In genomic region chr18:58064406-58064998, GRCh38 we compare ENCODE assay signal across 24 cellular contexts. TPM values are rescaled to one million over a fixed set of nuclear protein-coding genes. Genes with fewer than 3 reads are reported as not detected.
A peak's percentile ranks its signal among the peaks of the same experiment; 100 is the strongest.
DNase-seq lines count a peak whose midpoint lies in the region; ATAC-seq and TF ChIP-seq lines count a peak whose summit lies in the region.
"Had no signal": no experiment of that assay in that cellular context is flagged by ENCODE, and none has a peak within 500 bp of the region (broad histone marks: within the 10 kb centered on the region; RNA-seq: fewer than 3 reads in every experiment).

No MANE protein-coding gene starts in this region.

- dilution Hi-C loops in IMR-90 (cut with HindIII; ENCODE audit: low sequenced_read_pairs, unreplicated experiment), result no loop called here

- H2BK15ac ChIP-seq in IMR-90 (ENCODE audit: low read depth, low read length), result no peak overlapping the region

- H4K5ac ChIP-seq in IMR-90 (ENCODE audit: low read depth, low read length), result no peak overlapping the region

- H2AFZ ChIP-seq in IMR-90 (replicated peaks; ENCODE audit: low read length, poor library complexity) (no peak overlapping the region), SK-N-SH (ENCODE audit: low read depth) (no peak overlapping the region), osteoblast (ENCODE audit: low read length) (no peak overlapping the region)

- peaks cover 4% of the 10 kb centered on the region for H3F3A ChIP-seq in SK-N-SH (replicated peaks; ENCODE audit: insufficient read depth)

- H3K4me3 ChIP-seq in IMR-90 (ENCODE audit: insufficient read depth, low read depth, low read length), result no peak overlapping the region
- H3K4me3 ChIP-seq in thyroid gland (replicated peaks in 1 of 3), result no peak overlapping the region
- no peak overlapping the region for H3K4me3 ChIP-seq in SK-N-SH (ENCODE audit: low read depth in 2 of 2, low read length in 1 of 2)
- H3K4me3 ChIP-seq in osteoblast (ENCODE audit: insufficient read depth, low read length), result no peak overlapping the region
- H3K4me3 ChIP-seq: esophagus muscularis mucosa, gastroesophageal sphincter, SJCRH30, spleen had no signal

- TF ChIP-seq POLR2A in IMR-90 (IDR thresholded peaks at IDR 0.05; ENCODE audit: low read depth, low read length), result no peak
- no peak for TF ChIP-seq POLR2A in thyroid gland (IDR thresholded peaks at IDR 0.05)

- H3K36me3 Mint-ChIP-seq in type B pancreatic cell, result peaks cover 27% of the 10 kb centered on the region

- CTCF ChIA-PET in IMR-90 (lab: Yijun Ruan, JAX) (no interaction called here), SK-N-SH (lab: Yijun Ruan, JAX) (interaction anchor here (1.3 to 2.9 kb wide), 4 partner anchors 12 to 57 kb away, joined by 4 to 10 read pairs (median 8); partner anchors contain the start of gene NEDD4L)

- H3K27me3 Mint-ChIP-seq in type B pancreatic cell, result no peaks in the 10 kb centered on the region
- H3K27me3 Mint-ChIP-seq: brain had no signal

- H3K79me1 ChIP-seq in IMR-90 (ENCODE audit: low read depth in 1 of 2, low read length in 2 of 2), result peaks cover 5 to 15% of the 10 kb centered on the region in 2 experiments

- intact Hi-C loops in IMR-90 (cut with micrococcal nuclease) (no loop called here), thyroid gland (cut with DNase I) (no loop called here)

- H3K27ac Mint-ChIP-seq in type B pancreatic cell, result peak overlapping the region; percentile 23
- H3K27ac Mint-ChIP-seq: brain; T-helper 1 cell treated with Interleukin-12 subunit alpha and Interleukin-12 subunit beta and Interleukin-4 antibody, amounts not matched to agents 30 μg/mL and 1 μg/mL, for 36 hours had no signal

- H3K27me3 ChIP-seq in IMR-90 (ENCODE audit: control insufficient read depth, insufficient read depth, low read length), result no peaks in the 10 kb centered on the region
- no peaks in the 10 kb centered on the region for H3K27me3 ChIP-seq in thyroid gland
- H3K27me3 ChIP-seq in SK-N-SH (ENCODE audit: insufficient read depth), result no peaks in the 10 kb centered on the region
- peaks cover 27% of the 10 kb centered on the region for H3K27me3 ChIP-seq in osteoblast (ENCODE audit: insufficient read depth, low read length)
- H3K27me3 ChIP-seq: esophagus muscularis mucosa, gastroesophageal sphincter, SJCRH30, spleen had no signal

- peak overlapping the region; percentile 25 for H2AK9ac ChIP-seq in IMR-90 (replicated peaks; ENCODE audit: low read depth, low read length, poor library complexity)

- H3K9me1 ChIP-seq in IMR-90 (ENCODE audit: insufficient read depth, low read length), result 0 out of 2 replicates have a peak, but pooled peaks cover 4% of the 10 kb centered on the region

- H3K27ac ChIP-seq in IMR-90 (ENCODE audit: insufficient read depth, low read length) (no peak overlapping the region), thyroid gland (no peak overlapping the region), SK-N-SH (ENCODE audit: low read depth in 2 of 2, low read length in 1 of 2) (no peak overlapping the region), osteoblast (ENCODE audit: low read depth, low read length) (no peak overlapping the region)
- H3K27ac ChIP-seq: C4-2B, esophagus muscularis mucosa, gastroesophageal sphincter, HL-60, SJCRH30, spleen, WERI-Rb-1 had no signal

- no peak overlapping the region for H3K18ac ChIP-seq in IMR-90 (ENCODE audit: low read depth, low read length)

- H3K56ac ChIP-seq in IMR-90 (ENCODE audit: extremely low read depth, insufficient read depth, low read length), result no peak overlapping the region

- no peak overlapping the region for H3K14ac ChIP-seq in IMR-90 (replicated peaks; ENCODE audit: low read depth, low read length)

- DNase-seq in NCI-H2171 treated with DMSO at 0.1 percent for 48 hours (lab: John Stamatoyannopoulos, UW) (peak; percentile 35), NCI-H2171 (lab: John Stamatoyannopoulos, UW) (no peak), IMR-90 (peak; percentile 39), RPMI7951 (ENCODE audit: low read depth) (peak; percentile 56), type B pancreatic cell (ENCODE audit: extremely low spot score, unreplicated experiment) (no peak), thyroid gland (no peak), SK-N-SH (no peak), osteoblast (ENCODE audit: insufficient read length, low spot score, missing footprints) (no peak)
- DNase-seq: activated CD8-positive, alpha-beta memory T cell treated with anti-CD3 and anti-CD28 coated beads, Interleukin-2, amount 50 U/mL, for 4 hours; effector CD8-positive, alpha-beta T cell; kidney glomerular epithelial cell; NCI-H1092; NCI-H524 treated with DMSO at 0.1 percent for 48 hours; nucleus accumbens; spleen; WERI-Rb-1 had no signal

- no peak for TF ChIP-seq EP300 in SK-N-SH (IDR thresholded peaks at IDR 0.05; ENCODE audit: borderline replicate concordance in 1 of 2, low read depth in 1 of 2, low read length in 1 of 2)

- TF ChIP-seq RAD21 in IMR-90 (IDR thresholded peaks at IDR 0.05; ENCODE audit: low read length) (no peak), SK-N-SH (IDR thresholded peaks at IDR 0.05; ENCODE audit: low read length) (no peak)

- no peak overlapping the region for H2BK20ac ChIP-seq in IMR-90 (ENCODE audit: low read depth, low read length)

- no peak overlapping the region for H2BK5ac ChIP-seq in IMR-90 (ENCODE audit: low read depth, low read length, poor library complexity, severe bottlenecking)

- H3K9me3 ChIP-seq in IMR-90 (ENCODE audit: control insufficient read depth, insufficient read depth, low read length), result no peaks in the 10 kb centered on the region
- H3K9me3 ChIP-seq in thyroid gland, result no peaks in the 10 kb centered on the region
- no peaks in the 10 kb centered on the region for H3K9me3 ChIP-seq in SK-N-SH
- H3K9me3 ChIP-seq in osteoblast (ENCODE audit: low read depth, low read length), result no peaks in the 10 kb centered on the region
- H3K9me3 ChIP-seq: esophagus muscularis mucosa, gastroesophageal sphincter, SJCRH30, spleen had no signal

- H4K8ac ChIP-seq in IMR-90 (ENCODE audit: low read depth in 2 of 2, low read length in 2 of 2), result no peak overlapping the region

- no peak overlapping the region for H3K4ac ChIP-seq in IMR-90 (ENCODE audit: low read depth, low read length)

- H3K9ac ChIP-seq in IMR-90 (ENCODE audit: low read depth, low read length), result no peak overlapping the region
- no peak overlapping the region for H3K9ac ChIP-seq in SK-N-SH

- no peak overlapping the region for H2BK120ac ChIP-seq in IMR-90 (ENCODE audit: low read depth, low read length)

- H3K9me2 ChIP-seq in SK-N-SH, result no peaks in the 10 kb centered on the region

- H3K4me2 ChIP-seq in IMR-90 (ENCODE audit: low read depth, low read length) (no peak overlapping the region), SK-N-SH (no peak overlapping the region), osteoblast (ENCODE audit: insufficient read depth, low read length) (no peak overlapping the region)

- H3K9me3 Mint-ChIP-seq in type B pancreatic cell, result peaks cover 4% of the 10 kb centered on the region
- H3K9me3 Mint-ChIP-seq: T-helper 1 cell treated with Interleukin-12 subunit alpha and Interleukin-12 subunit beta and Interleukin-4 antibody, amounts not matched to agents 30 μg/mL and 1 μg/mL, for 36 hours had no signal

- no peaks in the 10 kb centered on the region; the same call in 1 of the 2 replicates for H3K4me1 ChIP-seq in IMR-90 (ENCODE audit: control insufficient read depth, insufficient read depth, low read length)
- H3K4me1 ChIP-seq in thyroid gland, result peaks cover 8 to 15% of the 10 kb centered on the region in 2 donors
- H3K4me1 ChIP-seq in SK-N-SH (ENCODE audit: control insufficient read depth in 1 of 2, insufficient read depth in 2 of 2, low read depth in 1 of 2, low read length in 1 of 2), result no peaks in the 10 kb centered on the region
- H3K4me1 ChIP-seq in osteoblast (ENCODE audit: insufficient read depth, low read length), result no peaks in the 10 kb centered on the region
- H3K4me1 ChIP-seq: SJCRH30, spleen had no signal

- no peaks in the 10 kb centered on the region for H3K36me3 ChIP-seq in IMR-90 (ENCODE audit: control insufficient read depth, insufficient read depth, low read length)
- no peaks in the 10 kb centered on the region for H3K36me3 ChIP-seq in thyroid gland
- no peaks in the 10 kb centered on the region for H3K36me3 ChIP-seq in SK-N-SH (replicated peaks in 1 of 2; ENCODE audit: control insufficient read depth in 1 of 2, insufficient read depth in 2 of 2, low read length in 1 of 2)
- H3K36me3 ChIP-seq in osteoblast (ENCODE audit: insufficient read depth, low read length), result no peaks in the 10 kb centered on the region
- H3K36me3 ChIP-seq: esophagus muscularis mucosa, gastroesophageal sphincter, SJCRH30, spleen had no signal

- H3K4me3 Mint-ChIP-seq in type B pancreatic cell, result no peak overlapping the region
- H3K4me3 Mint-ChIP-seq: brain; T-helper 1 cell treated with Interleukin-12 subunit alpha and Interleukin-12 subunit beta and Interleukin-4 antibody, amounts not matched to agents 30 μg/mL and 1 μg/mL, for 36 hours had no signal

- H4K20me1 ChIP-seq in IMR-90 (ENCODE audit: insufficient read depth, low read length), result no peaks in the 10 kb centered on the region; the same call in 1 of the 2 replicates
- H4K20me1 ChIP-seq in SK-N-SH (ENCODE audit: insufficient read depth), result no peaks in the 10 kb centered on the region
- no peaks in the 10 kb centered on the region for H4K20me1 ChIP-seq in osteoblast (ENCODE audit: insufficient read depth, low read length)

- ATAC-seq in IMR-90 (ENCODE audit: low read depth), result no peak
- ATAC-seq: gastroesophageal sphincter, Panc1 had no signal

- no peak overlapping the region for H2AK5ac ChIP-seq in IMR-90 (ENCODE audit: low read depth, low read length)

- WGBS in IMR-90 (ENCODE audit: extremely low coverage in 2 of 2, insufficient read length in 1 of 2), 2 experiments, result 100% methylated on average over 1 of the region's 10 CpGs; no CpG with 5 or more reads in 1 of the 2 experiments
- 82 to 84% methylated on average over 9 to 10 of the region's 10 CpGs for WGBS in thyroid gland, 2 donors
- 81% methylated on average over 10 of the region's 10 CpGs for WGBS in SK-N-SH (ENCODE audit: low lambda C conversion rate)

- H3K79me2 ChIP-seq in SK-N-SH (ENCODE audit: insufficient read depth), result no peaks in the 10 kb centered on the region
- no peaks in the 10 kb centered on the region for H3K79me2 ChIP-seq in osteoblast (ENCODE audit: insufficient read depth, low read length)

- in situ Hi-C loops in IMR-90 (cut with MboI; ENCODE audit: low sequenced_read_pairs), result no loop called here

- peaks cover 17% of the 10 kb centered on the region for H3K4me1 Mint-ChIP-seq in type B pancreatic cell (ENCODE audit: unreplicated experiment)

- POLR2A ChIA-PET in IMR-90 (lab: Charles Lee; ENCODE audit: unreplicated experiment), result no interaction called here
- POLR2A ChIA-PET in SK-N-SH (lab: Yijun Ruan, JAX), result no interaction called here

- no peak overlapping the region for H3K23ac ChIP-seq in IMR-90 (ENCODE audit: low read depth, low read length)

- H4K91ac ChIP-seq in IMR-90 (ENCODE audit: insufficient read depth, low read depth, low read length), result no peak overlapping the region

- BruUV-seq in IMR-90 (replicated peaks; lab: Mats Ljungman, UMichigan), result no TSS peak

- no peak for TF ChIP-seq CTCF in IMR-90 (conservative IDR thresholded peaks at IDR 0.05; ENCODE audit: low read depth, low read length)
- no peak for TF ChIP-seq CTCF in type B pancreatic cell (conservative IDR thresholded peaks at IDR 0.05)
- no peak for TF ChIP-seq CTCF in thyroid gland (IDR thresholded peaks at IDR 0.05)
- no peak for TF ChIP-seq CTCF in SK-N-SH (IDR thresholded peaks at IDR 0.05)
- no peak for TF ChIP-seq CTCF in osteoblast (IDR thresholded peaks at IDR 0.05; ENCODE audit: extremely low read depth, low read depth, low read length)

RNA-seq across cellular contexts. Expression of gene NEDD4L, which starts 20.5 kb away (rescaled TPM):
- 10.0 and 12.8 TPM in 2 replicates for total RNA-seq in IMR-90 (2012; rRNA removed)
- polyA plus RNA-seq in IMR-90 (2012; rRNA removed), result 10.8 and 10.9 TPM in 2 replicates
- polyA plus RNA-seq in IMR-90 (2012; cell fraction: cytosol; rRNA removed), result 3.9 and 8.0 TPM in 2 replicates
- polyA plus RNA-seq in IMR-90 (2012; cell fraction: nucleus; rRNA removed; ENCODE audit: low replicate concordance), result 12.3 and 32.0 TPM in 2 replicates
- 8.6 and 10.9 TPM in 2 replicates for total RNA-seq in RPMI7951 (2014; rRNA removed; shearing (Covaris generic))
- total RNA-seq in type B pancreatic cell (ENCODE audit: low replicate concordance), result 84.7 and 93.5 TPM in 2 replicates
- 100 to 1,000 TPM in 1 of 4 donors, 10 to 100 TPM in 3; 61.5 to 105 (median 78.0) TPM for total RNA-seq in thyroid gland
- 11.0 and 13.2 TPM in 2 replicates for polyA plus RNA-seq in SK-N-SH (2012; rRNA removed)
- polyA plus RNA-seq in SK-N-SH (2012; cell fraction: cytosol; rRNA removed), result 9.0 and 10.9 TPM in 2 replicates
- 22.0 and 24.4 TPM in 2 replicates for polyA plus RNA-seq in SK-N-SH (2012; cell fraction: nucleus; rRNA removed)
- total RNA-seq in osteoblast, result 20.3 and 30.0 TPM in 2 replicates

Comparison
In these comparisons a context has a peak if more than half of its experiments do, and no peak if none do; other contexts are left out.
1. DNase-seq: peak in NCI-H2171 treated with DMSO at 0.1 percent for 48 hours (single experiment), IMR-90 (single experiment) and RPMI7951 (single experiment); none in NCI-H2171 (single experiment), type B pancreatic cell (single experiment), thyroid gland (0 of 2), SK-N-SH (single experiment) and osteoblast (single experiment).